8 cellular contexts compared by ENCODE assay signal in the genomic region with DNA sequence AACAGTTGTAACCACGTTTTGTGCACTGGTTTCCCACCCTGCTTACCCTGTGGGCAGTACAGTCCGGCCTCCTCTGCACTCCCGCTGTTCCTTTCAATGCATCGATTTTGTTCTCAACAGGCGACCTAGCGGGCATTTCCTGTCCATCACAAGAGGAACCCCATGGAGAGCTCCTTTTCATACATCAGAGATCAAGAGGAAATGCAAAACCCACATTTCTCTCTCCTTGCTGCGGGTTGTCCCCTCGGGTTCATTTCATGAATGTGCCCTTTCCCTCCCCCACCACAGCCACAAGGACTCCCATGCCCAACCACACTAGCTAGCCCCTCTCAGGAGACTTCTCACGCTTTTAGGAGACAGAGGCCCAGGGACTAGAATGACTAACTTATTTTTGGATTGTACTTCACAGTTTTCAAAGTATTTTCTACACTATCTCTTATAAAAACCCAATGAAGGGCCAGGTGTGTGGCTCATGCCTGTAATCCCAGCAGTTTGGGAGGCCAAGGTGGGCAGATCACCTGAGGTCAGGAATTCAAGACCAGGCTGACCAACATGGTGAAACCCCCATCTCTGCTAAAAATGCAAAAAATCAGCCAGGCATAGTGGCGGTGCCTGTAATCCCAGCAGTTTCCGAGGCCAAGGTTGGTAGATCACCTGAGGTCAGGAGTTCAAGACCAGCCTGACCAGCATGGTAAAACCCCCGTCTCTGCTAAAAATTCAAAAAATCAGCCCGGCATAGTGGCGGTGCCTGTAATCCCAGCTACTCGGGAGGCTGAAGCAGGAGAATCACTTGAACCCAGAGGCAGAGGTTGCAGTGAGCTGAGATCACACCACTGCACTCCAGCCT. TPM values are rescaled to one million over a fixed set of nuclear protein-coding genes. Genes with fewer than 3 reads are reported as not detected.
DNase-seq lines count a peak whose midpoint lies in the region; ATAC-seq and TF ChIP-seq lines count a peak whose summit lies in the region.

No MANE protein-coding gene starts in this region.

- peak; percentile 12 for DNase-seq in stimulated activated CD4-positive, alpha-beta T cell treated with anti-CD3 and anti-CD28 coated beads, Interleukin-4, amount 100 ng/mL, for 24 hours
- no peak for DNase-seq in stimulated activated CD4-positive, alpha-beta T cell treated with anti-CD3 and anti-CD28 coated beads, Interleukin-4, amount 100 ng/mL, for 4 hours
- DNase-seq in HL-60 (ENCODE audit: low read depth in 1 of 2, low spot score in 1 of 2) (peak in 1 of 2 experiments; percentile 71), type B pancreatic cell (ENCODE audit: extremely low spot score, unreplicated experiment) (no peak), colonic mucosa (no peak), glutamatergic neuron (no peak)
- no peak for DNase-seq in activated naive CD8-positive, alpha-beta T cell treated with anti-CD3 and anti-CD28 coated beads, Interleukin-2, amount 10 ng/mL, durations not matched to agents 7 days and 5 days
- DNase-seq in stimulated activated naive CD4-positive, alpha-beta T cell treated with Interleukin-2 at 50 U/mL for 16 hours (lab: John Stamatoyannopoulos, UW), result no peak

- peaks cover 23% of the 10 kb centered on the region for H3K4me1 Mint-ChIP-seq in activated naive CD8-positive, alpha-beta T cell treated with anti-CD3 and anti-CD28 coated beads, Interleukin-2, amount 10 ng/mL, durations not matched to agents 7 days and 5 days
- H3K4me1 Mint-ChIP-seq in type B pancreatic cell (ENCODE audit: unreplicated experiment) (peaks cover 28% of the 10 kb centered on the region), glutamatergic neuron (ENCODE audit: low read depth, unreplicated experiment) (peaks cover 15% of the 10 kb centered on the region)

- no peaks in the 10 kb centered on the region for H3K27me3 ChIP-seq in HL-60 (ENCODE audit: insufficient read depth, poor library complexity, severe bottlenecking)
- H3K27me3 ChIP-seq in colonic mucosa, result no peaks in the 10 kb centered on the region

- no peaks in the 10 kb centered on the region for H3K36me3 ChIP-seq in colonic mucosa

- H3K27ac Mint-ChIP-seq in activated naive CD8-positive, alpha-beta T cell treated with anti-CD3 and anti-CD28 coated beads, Interleukin-2, amount 10 ng/mL, durations not matched to agents 7 days and 5 days, result peak overlapping the region; percentile 25
- peak overlapping the region; percentile 21 for H3K27ac Mint-ChIP-seq in type B pancreatic cell
- no peak overlapping the region for H3K27ac Mint-ChIP-seq in glutamatergic neuron (ENCODE audit: unreplicated experiment)

- H3K4me1 ChIP-seq in colonic mucosa, result no peaks in the 10 kb centered on the region

- intact Hi-C loops in colonic mucosa (cut with DNase I), result no loop called here

- peak; percentile 60 for ATAC-seq in activated naive CD8-positive, alpha-beta T cell treated with anti-CD3 and anti-CD28 coated beads, Interleukin-2, amount 10 ng/mL, durations not matched to agents 7 days and 5 days (ENCODE audit: low read depth)

- H3K4me3 Mint-ChIP-seq in activated naive CD8-positive, alpha-beta T cell treated with anti-CD3 and anti-CD28 coated beads, Interleukin-2, amount 10 ng/mL, durations not matched to agents 7 days and 5 days, result peak overlapping the region; percentile 3
- H3K4me3 Mint-ChIP-seq in type B pancreatic cell, result peak overlapping the region; percentile 33
- no peak overlapping the region for H3K4me3 Mint-ChIP-seq in glutamatergic neuron (ENCODE audit: unreplicated experiment)

- POLR2A ChIA-PET in activated naive CD8-positive, alpha-beta T cell treated with anti-CD3 and anti-CD28 coated beads, Interleukin-2, amount 10 ng/mL, durations not matched to agents 7 days and 5 days (lab: Charles Lee), result interaction anchor here (1.0 kb wide), 1 partner anchor 59 kb away, joined by 3 read pairs; no protein-coding TSS in a partner anchor

- H3K4me3 ChIP-seq in HL-60 (replicated peaks; ENCODE audit: insufficient read depth, low read length) (no peak overlapping the region), colonic mucosa (no peak overlapping the region)

- H3K9me3 ChIP-seq in colonic mucosa, result no peaks in the 10 kb centered on the region

- H3K36me3 Mint-ChIP-seq in activated naive CD8-positive, alpha-beta T cell treated with anti-CD3 and anti-CD28 coated beads, Interleukin-2, amount 10 ng/mL, durations not matched to agents 7 days and 5 days, result no peaks in the 10 kb centered on the region
- H3K36me3 Mint-ChIP-seq in type B pancreatic cell, result no peaks in the 10 kb centered on the region
- peaks cover 4% of the 10 kb centered on the region for H3K36me3 Mint-ChIP-seq in glutamatergic neuron (ENCODE audit: unreplicated experiment)

- H3K27ac ChIP-seq in HL-60 (replicated peaks), result peak overlapping the region; percentile 38
- H3K27ac ChIP-seq in colonic mucosa, result no peak overlapping the region

- TF ChIP-seq CTCF in HL-60 (IDR thresholded peaks at IDR 0.05; ENCODE audit: insufficient read depth, low read length) (no peak), type B pancreatic cell (conservative IDR thresholded peaks at IDR 0.05) (no peak), colonic mucosa (IDR thresholded peaks at IDR 0.05) (no peak), glutamatergic neuron (IDR thresholded peaks at IDR 0.05; ENCODE audit: partially characterized antibody, unreplicated experiment) (no peak)

- H3K9me3 Mint-ChIP-seq in activated naive CD8-positive, alpha-beta T cell treated with anti-CD3 and anti-CD28 coated beads, Interleukin-2, amount 10 ng/mL, durations not matched to agents 7 days and 5 days, result no peaks in the 10 kb centered on the region
- H3K9me3 Mint-ChIP-seq in type B pancreatic cell (no peaks in the 10 kb centered on the region), glutamatergic neuron (ENCODE audit: unreplicated experiment) (peaks cover 4% of the 10 kb centered on the region)

- H3K9ac ChIP-seq in colonic mucosa (ENCODE audit: low read depth in 2 of 2, low read length in 2 of 2), result no peak overlapping the region

- peaks cover 31% of the 10 kb centered on the region for H3K27me3 Mint-ChIP-seq in activated naive CD8-positive, alpha-beta T cell treated with anti-CD3 and anti-CD28 coated beads, Interleukin-2, amount 10 ng/mL, durations not matched to agents 7 days and 5 days
- H3K27me3 Mint-ChIP-seq in type B pancreatic cell (peaks cover 24% of the 10 kb centered on the region), glutamatergic neuron (ENCODE audit: unreplicated experiment) (peaks cover 7% of the 10 kb centered on the region)

RNA-seq across cellular contexts. Expression of a gene that starts 18.4 kb away (rescaled TPM):
- not detected for total RNA-seq in activated naive CD8-positive, alpha-beta T cell treated with anti-CD3 and anti-CD28 coated beads, Interleukin-2, amount 10 ng/mL, durations not matched to agents 7 days and 5 days
- total RNA-seq in type B pancreatic cell (ENCODE audit: low replicate concordance) (0.27 and 1.3 TPM in 2 replicates), colonic mucosa (not detected), glutamatergic neuron (ENCODE audit: unreplicated experiment) (not detected)

RNA-seq across cellular contexts. Expression of a gene that starts 20.6 kb away (rescaled TPM):
- total RNA-seq in activated naive CD8-positive, alpha-beta T cell treated with anti-CD3 and anti-CD28 coated beads, Interleukin-2, amount 10 ng/mL, durations not matched to agents 7 days and 5 days, result not detected
- 0.46 and 1.4 TPM in 2 replicates for total RNA-seq in type B pancreatic cell (ENCODE audit: low replicate concordance)
- not detected for total RNA-seq in colonic mucosa
- not detected for total RNA-seq in glutamatergic neuron (ENCODE audit: unreplicated experiment)

RNA-seq across cellular contexts. Expression of a gene that starts 35.4 kb away (rescaled TPM):
- total RNA-seq in activated naive CD8-positive, alpha-beta T cell treated with anti-CD3 and anti-CD28 coated beads, Interleukin-2, amount 10 ng/mL, durations not matched to agents 7 days and 5 days, result 10 to 100 TPM; 27.5 to 28.3 TPM
- total RNA-seq in type B pancreatic cell (ENCODE audit: low replicate concordance) (67.7 and 72.8 TPM in 2 replicates), colonic mucosa (10 to 100 TPM; 33.0 to 48.3 TPM), glutamatergic neuron (ENCODE audit: unreplicated experiment) (44.6 TPM)

RNA-seq across cellular contexts. Expression of a gene that starts 54.2 kb away (rescaled TPM):
- not detected for total RNA-seq in activated naive CD8-positive, alpha-beta T cell treated with anti-CD3 and anti-CD28 coated beads, Interleukin-2, amount 10 ng/mL, durations not matched to agents 7 days and 5 days
- total RNA-seq in type B pancreatic cell (ENCODE audit: low replicate concordance), result 0.26 and 14.5 TPM in 2 replicates
- 1 to 10 TPM; 1.5 to 6.1 TPM for total RNA-seq in colonic mucosa
- not detected for total RNA-seq in glutamatergic neuron (ENCODE audit: unreplicated experiment)
